8 cellular contexts compared by ENCODE assay signal in genomic region chr5:146541956-146542849, GRCh38. TPM values are rescaled to one million over a fixed set of nuclear protein-coding genes. Genes with fewer than 3 reads are reported as not detected.
DNase-seq lines count a peak whose midpoint lies in the region; ATAC-seq and TF ChIP-seq lines count a peak whose summit lies in the region.

No MANE protein-coding gene starts in this region.

- no peaks in the 10 kb centered on the region for H3K4me1 ChIP-seq in foreskin keratinocyte
- no peaks in the 10 kb centered on the region for H3K4me1 ChIP-seq in upper lobe of right lung

- no peak overlapping the region for H3K4me3 ChIP-seq in Jurkat, Clone E6-1 (ENCODE audit: low read length)
- H3K4me3 ChIP-seq in upper lobe of right lung = no peak overlapping the region

- H3K27ac Mint-ChIP-seq in activated T-helper 2 cell treated with anti-CD3 and anti-CD28 coated beads, Interferon-gamma antibody, Interleukin-2, Interleukin-4, amounts not matched to agents 10 μg/mL and 5 μg/mL and 100 μg/mL, durations not matched to agents 14 hours and 24 hours and 36 hours = no peak overlapping the region

- no peak overlapping the region for H3K4me3 Mint-ChIP-seq in activated T-helper 2 cell treated with anti-CD3 and anti-CD28 coated beads, Interferon-gamma antibody, Interleukin-2, Interleukin-4, amounts not matched to agents 10 μg/mL and 5 μg/mL and 100 μg/mL, durations not matched to agents 14 hours and 24 hours and 36 hours (ENCODE audit: low read depth)

- H3K4me1 Mint-ChIP-seq in activated T-helper 2 cell treated with anti-CD3 and anti-CD28 coated beads, Interferon-gamma antibody, Interleukin-2, Interleukin-4, amounts not matched to agents 10 μg/mL and 5 μg/mL and 100 μg/mL, durations not matched to agents 14 hours and 24 hours and 36 hours (ENCODE audit: low read depth) = no peaks in the 10 kb centered on the region

- DNase-seq in EL (peak; percentile 60), RPMI7951 (ENCODE audit: low read depth) (peak; percentile 35), foreskin keratinocyte (peak in 1 of 2 donors; percentile 29), pons (ENCODE audit: low spot score) (peak; percentile 60), upper lobe of right lung (peak; percentile 78)
- peak; percentile 37 for DNase-seq in Jurkat, Clone E6-1 (ENCODE audit: low read depth, low spot score)
- DNase-seq in activated T-helper 2 cell treated with anti-CD3 and anti-CD28 coated beads, Interferon-gamma antibody, Interleukin-2, Interleukin-4, amounts not matched to agents 10 μg/mL and 5 μg/mL and 100 μg/mL, durations not matched to agents 14 hours and 24 hours and 36 hours (ENCODE audit: low spot score) = peak; percentile 45

- intact Hi-C loops in activated T-helper 2 cell treated with anti-CD3 and anti-CD28 coated beads, Interferon-gamma antibody, Interleukin-2, Interleukin-4, amounts not matched to agents 10 μg/mL and 5 μg/mL and 100 μg/mL, durations not matched to agents 14 hours and 24 hours and 36 hours (cut with micrococcal nuclease) = no loop called here
- intact Hi-C loops in upper lobe of right lung (cut with DNase I) = loop anchor here (5.0 kb wide), 1 partner anchor 425 kb away; no protein-coding TSS in a partner anchor

- no peaks in the 10 kb centered on the region for H3K36me3 ChIP-seq in upper lobe of right lung

- H3K9me3 Mint-ChIP-seq in activated T-helper 2 cell treated with anti-CD3 and anti-CD28 coated beads, Interferon-gamma antibody, Interleukin-2, Interleukin-4, amounts not matched to agents 10 μg/mL and 5 μg/mL and 100 μg/mL, durations not matched to agents 14 hours and 24 hours and 36 hours = no peaks in the 10 kb centered on the region

- no peaks in the 10 kb centered on the region for H3K36me3 Mint-ChIP-seq in activated T-helper 2 cell treated with anti-CD3 and anti-CD28 coated beads, Interferon-gamma antibody, Interleukin-2, Interleukin-4, amounts not matched to agents 10 μg/mL and 5 μg/mL and 100 μg/mL, durations not matched to agents 14 hours and 24 hours and 36 hours (ENCODE audit: low read depth)

- no peaks in the 10 kb centered on the region for H3K9me3 ChIP-seq in upper lobe of right lung

- ATAC-seq in GM21723 (IDR thresholded peaks at IDR 0.05; ENCODE audit: unreplicated experiment) = peak; percentile 98
- ATAC-seq in foreskin keratinocyte = peak; percentile 96
- peak; percentile 95 for ATAC-seq in upper lobe of right lung

- TF ChIP-seq CTCF in foreskin keratinocyte (conservative IDR thresholded peaks at IDR 0.05) = peak; percentile 87
- TF ChIP-seq CTCF in upper lobe of right lung (IDR thresholded peaks at IDR 0.05) = peak; percentile 79

- peaks cover 12% of the 10 kb centered on the region for H3K27me3 Mint-ChIP-seq in activated T-helper 2 cell treated with anti-CD3 and anti-CD28 coated beads, Interferon-gamma antibody, Interleukin-2, Interleukin-4, amounts not matched to agents 10 μg/mL and 5 μg/mL and 100 μg/mL, durations not matched to agents 14 hours and 24 hours and 36 hours (ENCODE audit: low read depth)

- no peak overlapping the region for H3K27ac ChIP-seq in foreskin keratinocyte
- no peak overlapping the region for H3K27ac ChIP-seq in upper lobe of right lung

- H3K27me3 ChIP-seq in foreskin keratinocyte (peaks cover 10% of the 10 kb centered on the region), upper lobe of right lung (no peaks in the 10 kb centered on the region)

RNA-seq across cellular contexts. Expression of gene GPR151, which starts 26.2 kb away (rescaled TPM):
- not detected for polyA plus RNA-seq in Jurkat, Clone E6-1 (2012; ENCODE audit: insufficient read depth, insufficient read length)
- total RNA-seq in RPMI7951 (2014; rRNA removed; shearing (Covaris generic)) = not detected in 2 replicates
- total RNA-seq in activated T-helper 2 cell treated with anti-CD3 and anti-CD28 coated beads, Interferon-gamma antibody, Interleukin-2, Interleukin-4, amounts not matched to agents 10 μg/mL and 5 μg/mL and 100 μg/mL, durations not matched to agents 14 hours and 24 hours and 36 hours = not detected in 2 replicates
- not detected in 2 replicates for total RNA-seq in foreskin keratinocyte
- not detected in 2 replicates for polyA plus RNA-seq in foreskin keratinocyte
- total RNA-seq in upper lobe of right lung = not detected
